ENCODE assay signal across 23 cellular contexts in genomic region chr19:54345938-54346386, GRCh38. TPM values are rescaled to one million over a fixed set of nuclear protein-coding genes. Genes with fewer than 3 reads are reported as not detected.
DNase-seq lines count a peak whose midpoint lies in the region; ATAC-seq, FAIRE-seq and TF ChIP-seq lines count a peak whose summit lies in the region.
"Had no signal": no experiment of that assay in that cellular context is flagged by ENCODE, and none has a peak within 500 bp of the region (broad histone marks: within the 10 kb centered on the region; RNA-seq: fewer than 3 reads in every experiment).

No MANE protein-coding gene starts in this region.

- H3K4me3 Mint-ChIP-seq in activated naive CD8-positive, alpha-beta T cell treated with anti-CD3 and anti-CD28 coated beads, Interleukin-2, amount 10 ng/mL, durations not matched to agents 7 days and 5 days: no peak overlapping the region
- no peak overlapping the region for H3K4me3 Mint-ChIP-seq in activated naive CD8-positive, alpha-beta T cell treated with anti-CD3 and anti-CD28 coated beads for 36 hours
- H3K4me3 Mint-ChIP-seq in activated naive CD4-positive, alpha-beta T cell treated with anti-CD3 and anti-CD28 coated beads, Interleukin-2, amount 10 ng/mL, durations not matched to agents 7 days and 5 days: no peak overlapping the region
- H3K4me3 Mint-ChIP-seq: stimulated activated effector memory CD8-positive, alpha-beta T cell treated with anti-CD3 and anti-CD28 coated beads, Interleukin-12 subunit alpha, Interleukin-12 subunit beta, amount 100 ng/mL, for 72 hours; type B pancreatic cell had no signal

- no peaks in the 10 kb centered on the region for H3K36me3 Mint-ChIP-seq in activated naive CD8-positive, alpha-beta T cell treated with anti-CD3 and anti-CD28 coated beads, Interleukin-2, amount 10 ng/mL, durations not matched to agents 7 days and 5 days
- H3K36me3 Mint-ChIP-seq in activated naive CD8-positive, alpha-beta T cell treated with anti-CD3 and anti-CD28 coated beads for 36 hours: no peaks in the 10 kb centered on the region
- no peaks in the 10 kb centered on the region for H3K36me3 Mint-ChIP-seq in activated naive CD4-positive, alpha-beta T cell treated with anti-CD3 and anti-CD28 coated beads, Interleukin-2, amount 10 ng/mL, durations not matched to agents 7 days and 5 days
- H3K36me3 Mint-ChIP-seq: stimulated activated effector memory CD8-positive, alpha-beta T cell treated with anti-CD3 and anti-CD28 coated beads, Interleukin-12 subunit alpha, Interleukin-12 subunit beta, amount 100 ng/mL, for 72 hours; type B pancreatic cell had no signal

- POLR2A ChIA-PET in activated naive CD8-positive, alpha-beta T cell treated with anti-CD3 and anti-CD28 coated beads, Interleukin-2, amount 10 ng/mL, durations not matched to agents 7 days and 5 days (lab: Charles Lee): interaction anchor here (0.6 kb wide), 1 partner anchor 69 kb away, joined by 4 read pairs; no protein-coding TSS in a partner anchor

- no peaks in the 10 kb centered on the region for H3K9me3 ChIP-seq in transverse colon
- H3K9me3 ChIP-seq: pancreas had no signal

- CTCF ChIA-PET in activated naive CD4-positive, alpha-beta T cell treated with anti-CD3 and anti-CD28 coated beads, Interleukin-2, amount 10 ng/mL, durations not matched to agents 7 days and 5 days (lab: Charles Lee): interaction anchor here (0.9 to 1.2 kb wide), 2 partner anchors 19 to 80 kb away, joined by 3 read pairs; no protein-coding TSS in a partner anchor

- WGBS in transverse colon (ENCODE audit: low coverage in 1 of 2), 2 donors: 64 to 80% methylated on average over 1 to 6 of the region's 6 CpGs

- DNase-seq in activated naive CD8-positive, alpha-beta T cell treated with anti-CD3 and anti-CD28 coated beads, Interleukin-2, amount 10 ng/mL, durations not matched to agents 7 days and 5 days: peak; percentile 4
- no peak for DNase-seq in activated naive CD8-positive, alpha-beta T cell treated with anti-CD3 and anti-CD28 coated beads for 36 hours
- DNase-seq in NAMALWA (ENCODE audit: low spot score) (peak; percentile 66), germinal center (ENCODE audit: low spot score) (peak; percentile 73), transverse colon (peak; percentile 24), H54 (ENCODE audit: insufficient read length, low spot score) (no peak), KG1 (lab: John Stamatoyannopoulos, UW) (no peak)
- no peak for DNase-seq in activated naive CD4-positive, alpha-beta T cell treated with anti-CD3 and anti-CD28 coated beads, Interleukin-2, amount 10 ng/mL, durations not matched to agents 7 days and 5 days
- DNase-seq: activated CD4-positive, CD25-positive, alpha-beta regulatory T cell; activated effector memory CD4-positive, alpha-beta T cell treated with Interleukin-2 at 50 U/mL for 16 hours; aorta; EL; foreskin keratinocyte; NCI-H2029; NCI-H524; pancreas had no signal

- intact Hi-C loops in transverse colon (cut with DNase I; ENCODE audit: low total_unique reads): no loop called here

- H3K4me3 ChIP-seq in transverse colon: no peak overlapping the region
- H3K4me3 ChIP-seq: A549, pancreas had no signal

- no peak overlapping the region for H3K27ac Mint-ChIP-seq in activated naive CD8-positive, alpha-beta T cell treated with anti-CD3 and anti-CD28 coated beads, Interleukin-2, amount 10 ng/mL, durations not matched to agents 7 days and 5 days
- no peak overlapping the region for H3K27ac Mint-ChIP-seq in activated naive CD8-positive, alpha-beta T cell treated with anti-CD3 and anti-CD28 coated beads for 36 hours
- H3K27ac Mint-ChIP-seq in activated naive CD4-positive, alpha-beta T cell treated with anti-CD3 and anti-CD28 coated beads, Interleukin-2, amount 10 ng/mL, durations not matched to agents 7 days and 5 days: no peak overlapping the region
- H3K27ac Mint-ChIP-seq: stimulated activated effector memory CD8-positive, alpha-beta T cell treated with anti-CD3 and anti-CD28 coated beads, Interleukin-12 subunit alpha, Interleukin-12 subunit beta, amount 100 ng/mL, for 72 hours; type B pancreatic cell had no signal

- no peak for TF ChIP-seq CTCF in transverse colon (IDR thresholded peaks at IDR 0.05)

- peaks cover 5% of the 10 kb centered on the region for H3K27me3 ChIP-seq in transverse colon
- H3K27me3 ChIP-seq: foreskin keratinocyte, pancreas had no signal

- no peak for FAIRE-seq in H54 (lab: Jason Lieb, UNC)
- FAIRE-seq: A549, pancreas had no signal

- TF ChIP-seq EP300 in transverse colon (IDR thresholded peaks at IDR 0.05; ENCODE audit: low read depth): no peak

- peaks cover 9% of the 10 kb centered on the region for H3K27me3 Mint-ChIP-seq in activated naive CD8-positive, alpha-beta T cell treated with anti-CD3 and anti-CD28 coated beads, Interleukin-2, amount 10 ng/mL, durations not matched to agents 7 days and 5 days
- no peaks in the 10 kb centered on the region for H3K27me3 Mint-ChIP-seq in activated naive CD8-positive, alpha-beta T cell treated with anti-CD3 and anti-CD28 coated beads for 36 hours
- peaks cover 60% of the 10 kb centered on the region for H3K27me3 Mint-ChIP-seq in activated naive CD4-positive, alpha-beta T cell treated with anti-CD3 and anti-CD28 coated beads, Interleukin-2, amount 10 ng/mL, durations not matched to agents 7 days and 5 days

- in situ Hi-C loops in transverse colon (cut with MboI; ENCODE audit: low pct_ligation_motif_present in 1 of 4, low pct_unique_long_range_greater_than_20kb in 1 of 4, low sequenced_read_pairs in 3 of 4): no loop called here

- no peak overlapping the region for H3K27ac ChIP-seq in transverse colon
- H3K27ac ChIP-seq: A549, foreskin keratinocyte, pancreas had no signal

- TF ChIP-seq POLR2A in transverse colon (IDR thresholded peaks at IDR 0.05): no peak
- no peak for TF ChIP-seq POLR2A in H54 (IDR thresholded peaks at IDR 0.05; ENCODE audit: low read depth, low read length)

- H3K36me3 ChIP-seq in transverse colon: no peaks in the 10 kb centered on the region
- H3K36me3 ChIP-seq: pancreas had no signal

- H3K4me1 ChIP-seq in transverse colon: no peaks in the 10 kb centered on the region
- H3K4me1 ChIP-seq: A549, foreskin keratinocyte, pancreas had no signal

- peaks cover 4% of the 10 kb centered on the region for H3K4me1 Mint-ChIP-seq in activated naive CD8-positive, alpha-beta T cell treated with anti-CD3 and anti-CD28 coated beads, Interleukin-2, amount 10 ng/mL, durations not matched to agents 7 days and 5 days
- H3K4me1 Mint-ChIP-seq in activated naive CD8-positive, alpha-beta T cell treated with anti-CD3 and anti-CD28 coated beads for 36 hours: peaks cover 3% of the 10 kb centered on the region
- H3K4me1 Mint-ChIP-seq in activated naive CD4-positive, alpha-beta T cell treated with anti-CD3 and anti-CD28 coated beads, Interleukin-2, amount 10 ng/mL, durations not matched to agents 7 days and 5 days: peaks cover 4% of the 10 kb centered on the region
- H3K4me1 Mint-ChIP-seq: stimulated activated effector memory CD8-positive, alpha-beta T cell treated with anti-CD3 and anti-CD28 coated beads, Interleukin-12 subunit alpha, Interleukin-12 subunit beta, amount 100 ng/mL, for 72 hours had no signal

- no peak for ATAC-seq in activated naive CD8-positive, alpha-beta T cell treated with anti-CD3 and anti-CD28 coated beads, Interleukin-2, amount 10 ng/mL, durations not matched to agents 7 days and 5 days (ENCODE audit: low read depth)
- ATAC-seq: A549; foreskin keratinocyte; stimulated activated effector memory CD8-positive, alpha-beta T cell treated with anti-CD3 and anti-CD28 coated beads, Interleukin-12 subunit alpha, Interleukin-12 subunit beta, amount 100 ng/mL, for 72 hours had no signal

- no peaks in the 10 kb centered on the region for H3K9me3 Mint-ChIP-seq in activated naive CD8-positive, alpha-beta T cell treated with anti-CD3 and anti-CD28 coated beads, Interleukin-2, amount 10 ng/mL, durations not matched to agents 7 days and 5 days
- H3K9me3 Mint-ChIP-seq in activated naive CD8-positive, alpha-beta T cell treated with anti-CD3 and anti-CD28 coated beads for 36 hours: no peaks in the 10 kb centered on the region
- H3K9me3 Mint-ChIP-seq in activated naive CD4-positive, alpha-beta T cell treated with anti-CD3 and anti-CD28 coated beads, Interleukin-2, amount 10 ng/mL, durations not matched to agents 7 days and 5 days: no peaks in the 10 kb centered on the region
- H3K9me3 Mint-ChIP-seq: stimulated activated effector memory CD8-positive, alpha-beta T cell treated with anti-CD3 and anti-CD28 coated beads, Interleukin-12 subunit alpha, Interleukin-12 subunit beta, amount 100 ng/mL, for 72 hours; type B pancreatic cell had no signal

RNA-seq across cellular contexts. Expression of gene LILRA4, which starts 7.0 kb away (rescaled TPM):
- not detected for total RNA-seq in activated naive CD8-positive, alpha-beta T cell treated with anti-CD3 and anti-CD28 coated beads, Interleukin-2, amount 10 ng/mL, durations not matched to agents 7 days and 5 days
- total RNA-seq in activated naive CD8-positive, alpha-beta T cell treated with anti-CD3 and anti-CD28 coated beads for 36 hours: under 1 TPM in 1 of 2 experiments, not detected in 1; 0.40 TPM
- under 1 TPM in 2 of 4 donors, not detected in 2; 0.14 to 0.79 TPM for total RNA-seq in transverse colon
- total RNA-seq: aorta; foreskin keratinocyte; H4; myocyte; T-helper 1 cell treated with Interleukin-12 subunit alpha and Interleukin-12 subunit beta and Interleukin-4 antibody, amounts not matched to agents 30 ng/mL and 1 ng/mL, for 36 hours had no signal

RNA-seq across cellular contexts. Expression of gene LAIR1, which starts 18.8 kb away (rescaled TPM):
- total RNA-seq in activated naive CD8-positive, alpha-beta T cell treated with anti-CD3 and anti-CD28 coated beads, Interleukin-2, amount 10 ng/mL, durations not matched to agents 7 days and 5 days: 10 to 100 TPM; 75.0 to 79.2 TPM
- 10 to 100 TPM in 1 of 2 experiments, 1 to 10 TPM in 1; 9.0 to 10.1 TPM for total RNA-seq in activated naive CD8-positive, alpha-beta T cell treated with anti-CD3 and anti-CD28 coated beads for 36 hours
- 10 to 100 TPM in 2 of 4 donors, 1 to 10 TPM in 2; 1.9 to 18.4 (median 7.3) TPM for total RNA-seq in transverse colon
- total RNA-seq: foreskin keratinocyte, myocyte had no signal

RNA-seq across cellular contexts. Expression of gene LILRA5, which starts 33.0 kb away (rescaled TPM):
- total RNA-seq in activated naive CD8-positive, alpha-beta T cell treated with anti-CD3 and anti-CD28 coated beads, Interleukin-2, amount 10 ng/mL, durations not matched to agents 7 days and 5 days: not detected
- total RNA-seq in activated naive CD8-positive, alpha-beta T cell treated with anti-CD3 and anti-CD28 coated beads for 36 hours: not detected
- total RNA-seq in transverse colon: 1 to 10 TPM in 2 of 4 donors, not detected in 2; 1.6 TPM
- total RNA-seq: cerebellum; foreskin keratinocyte; H4; myocyte; T-helper 1 cell treated with Interleukin-12 subunit alpha and Interleukin-12 subunit beta and Interleukin-4 antibody, amounts not matched to agents 30 ng/mL and 1 ng/mL, for 36 hours had no signal

Comparison
In these comparisons a context has a peak if more than half of its experiments do, and no peak if none do; other contexts are left out.
1. DNase-seq: peak in activated naive CD8-positive, alpha-beta T cell treated with anti-CD3 and anti-CD28 coated beads, Interleukin-2, amount 10 ng/mL, durations not matched to agents 7 days and 5 days (single experiment), NAMALWA (single experiment), germinal center (single experiment) and transverse colon (single experiment); none in activated naive CD8-positive, alpha-beta T cell treated with anti-CD3 and anti-CD28 coated beads for 36 hours (single experiment), H54 (single experiment), KG1 (single experiment) and activated naive CD4-positive, alpha-beta T cell treated with anti-CD3 and anti-CD28 coated beads, Interleukin-2, amount 10 ng/mL, durations not matched to agents 7 days and 5 days (single experiment).